In genomic region chr11:75337195-75337654, GRCh38 we compare ENCODE assay signal across 10 cellular contexts. TPM values are rescaled to one million over a fixed set of nuclear protein-coding genes. Genes with fewer than 3 reads are reported as not detected.
DNase-seq lines count a peak whose midpoint lies in the region; ATAC-seq and TF ChIP-seq lines count a peak whose summit lies in the region.
"Had no signal": no experiment of that assay in that cellular context is flagged by ENCODE, and none has a peak within 500 bp of the region (broad histone marks: within the 10 kb centered on the region; RNA-seq: fewer than 3 reads in every experiment).

No MANE protein-coding gene starts in this region.

- H3K27ac ChIP-seq in CD4-positive, alpha-beta memory T cell (ENCODE audit: low read depth, low read length) = no peak overlapping the region
- H3K27ac ChIP-seq in PC-9 = peak overlapping the region; percentile 68
- H3K27ac ChIP-seq in esophagus (ENCODE audit: low read depth in 2 of 2, low read length in 1 of 2) = peak overlapping the region; percentile 30 to 54

- peaks cover 4 to 7% of the 10 kb centered on the region in 2 donors for H3K36me3 Mint-ChIP-seq in CD4-positive, alpha-beta memory T cell
- H3K36me3 Mint-ChIP-seq in neural crest cell (ENCODE audit: low read depth) = no peaks in the 10 kb centered on the region
- H3K36me3 Mint-ChIP-seq in activated T-cell treated with anti-CD3 and anti-CD28 coated beads, Interleukin-2, amount 50 U/mL, for 4 hours (ENCODE audit: insufficient read depth) = peaks cover 3% of the 10 kb centered on the region

- peaks cover 0 to 2% (median 0%) of the 10 kb centered on the region in 8 donors for H3K9me3 Mint-ChIP-seq in CD4-positive, alpha-beta memory T cell
- H3K9me3 Mint-ChIP-seq in neural crest cell = no peaks in the 10 kb centered on the region
- H3K9me3 Mint-ChIP-seq in activated T-cell treated with anti-CD3 and anti-CD28 coated beads, Interleukin-2, amount 50 U/mL, for 4 hours = no peaks in the 10 kb centered on the region

- WGBS in esophagus, 2 donors = 31 to 42% methylated on average over 6 of the region's 6 CpGs

- peak overlapping the region in 5 of 8 donors; percentile 18 to 67 (median 38) for H3K4me3 Mint-ChIP-seq in CD4-positive, alpha-beta memory T cell
- H3K4me3 Mint-ChIP-seq in neural crest cell = no peak overlapping the region
- no peak overlapping the region for H3K4me3 Mint-ChIP-seq in activated T-cell treated with anti-CD3 and anti-CD28 coated beads, Interleukin-2, amount 50 U/mL, for 4 hours

- intact Hi-C loops in CD4-positive, alpha-beta memory T cell (cut with micrococcal nuclease) = no loop called here
- intact Hi-C loops in PC-9 (cut with micrococcal nuclease; ENCODE audit: unreplicated experiment) = no loop called here

- no peak for DNase-seq in CD4-positive, alpha-beta memory T cell
- peak in 1 of 2 experiments; percentile 82 for DNase-seq in PC-9
- DNase-seq in neural crest cell (ENCODE audit: low read depth, low spot score) = no peak
- DNase-seq in stimulated activated CD4-positive, alpha-beta T cell treated with anti-CD3 and anti-CD28 coated beads, Interleukin-2, amount 100 ng/mL, for 48 hours = no peak
- no peak for DNase-seq in NCI-H526 (lab: John Stamatoyannopoulos, UW)
- DNase-seq in NCI-H446 (lab: John Stamatoyannopoulos, UW) = no peak
- DNase-seq in activated T-cell treated with anti-CD3 and anti-CD28 coated beads, Interleukin-2, amount 50 U/mL, for 4 hours = no peak
- DNase-seq: activated CD4-positive, alpha-beta T cell treated with anti-CD3 and anti-CD28 coated beads for 1 hour; NCI-H1417 had no signal

- H3K4me1 Mint-ChIP-seq in CD4-positive, alpha-beta memory T cell = peaks cover 56 to 93% (median 76%) of the 10 kb centered on the region in 4 donors
- H3K4me1 Mint-ChIP-seq in neural crest cell = peaks cover 62% of the 10 kb centered on the region
- peaks cover 85% of the 10 kb centered on the region for H3K4me1 Mint-ChIP-seq in activated T-cell treated with anti-CD3 and anti-CD28 coated beads, Interleukin-2, amount 50 U/mL, for 4 hours (ENCODE audit: low read depth)

- no peak overlapping the region for H3K4me3 ChIP-seq in CD4-positive, alpha-beta memory T cell (ENCODE audit: low read length in 2 of 2)
- H3K4me3 ChIP-seq in PC-9 = no peak overlapping the region
- no peak overlapping the region for H3K4me3 ChIP-seq in esophagus (ENCODE audit: low read depth in 1 of 2, low read length in 2 of 2)

- H3K27me3 Mint-ChIP-seq in CD4-positive, alpha-beta memory T cell = no peaks in the 10 kb centered on the region
- no peaks in the 10 kb centered on the region for H3K27me3 Mint-ChIP-seq in neural crest cell (ENCODE audit: low read depth)
- no peaks in the 10 kb centered on the region for H3K27me3 Mint-ChIP-seq in activated T-cell treated with anti-CD3 and anti-CD28 coated beads, Interleukin-2, amount 50 U/mL, for 4 hours (ENCODE audit: low read depth)

- H3K4me2 ChIP-seq in PC-9 = peak overlapping the region; percentile 62

- CTCF ChIA-PET in CD4-positive, alpha-beta memory T cell (lab: Charles Lee; ENCODE audit: partially characterized antibody) = interaction anchor here (1.1 to 1.6 kb wide), 3 partner anchors 8 to 48 kb away, joined by 3 to 8 read pairs (median 3); no protein-coding TSS in a partner anchor
- CTCF ChIA-PET in PC-9 (lab: Charles Lee) = no interaction called here

- TF ChIP-seq CTCF in PC-9 (conservative IDR thresholded peaks at IDR 0.05) = no peak
- no peak for TF ChIP-seq CTCF in neural crest cell (conservative IDR thresholded peaks at IDR 0.05)

- peak overlapping the region in 5 of 7 donors; percentile 35 to 89 (median 68) for H3K27ac Mint-ChIP-seq in CD4-positive, alpha-beta memory T cell
- H3K27ac Mint-ChIP-seq in neural crest cell (ENCODE audit: unreplicated experiment) = peak overlapping the region; percentile 41

- peaks cover 57% of the 10 kb centered on the region for H3F3A ChIP-seq in PC-9 (ENCODE audit: insufficient read depth, low read depth)

- ATAC-seq in activated T-cell treated with anti-CD3 and anti-CD28 coated beads, Interleukin-2, amount 50 U/mL, for 4 hours = no peak

- H3K27me3 ChIP-seq in CD4-positive, alpha-beta memory T cell (ENCODE audit: insufficient read depth, low read length) = no peaks in the 10 kb centered on the region
- H3K27me3 ChIP-seq in PC-9 (ENCODE audit: insufficient read depth, low read depth) (no peaks in the 10 kb centered on the region), esophagus (ENCODE audit: control insufficient read depth in 1 of 2, insufficient read depth in 2 of 2, low read length in 2 of 2) (no peaks in the 10 kb centered on the region)

- H2AFZ ChIP-seq in PC-9 = no peak overlapping the region; the same call in 1 of the 2 replicates

- BruUV-seq in PC-9 (replicated peaks; lab: Mats Ljungman, UMichigan) = no TSS peak

- POLR2A ChIA-PET in CD4-positive, alpha-beta memory T cell (lab: Charles Lee; ENCODE audit: partially characterized antibody) = interaction anchor here (1.8 to 6.6 kb wide), 2 partner anchors 8 to 14 kb away, joined by 6 to 113 read pairs; partner anchors contain the start of gene ARRB1
- POLR2A ChIA-PET in PC-9 (lab: Charles Lee; ENCODE audit: unreplicated experiment) = no interaction called here

- H3K9me3 ChIP-seq in CD4-positive, alpha-beta memory T cell (ENCODE audit: control insufficient read depth in 1 of 2, low read length in 2 of 2) = no peaks in the 10 kb centered on the region
- no peaks in the 10 kb centered on the region for H3K9me3 ChIP-seq in PC-9 (ENCODE audit: insufficient read depth, low read depth)
- H3K9me3 ChIP-seq in esophagus (ENCODE audit: control insufficient read depth in 2 of 2, insufficient read depth in 1 of 2, low read depth in 1 of 2, low read length in 1 of 2) = no peaks in the 10 kb centered on the region

- H3K9me2 ChIP-seq in PC-9 (ENCODE audit: insufficient read depth) = no peaks in the 10 kb centered on the region

- peaks cover 52% of the 10 kb centered on the region for H3K79me2 ChIP-seq in PC-9 (ENCODE audit: low read depth)

- H4K20me1 ChIP-seq in PC-9 (ENCODE audit: insufficient read depth) = no peaks in the 10 kb centered on the region

- no peaks in the 10 kb centered on the region for H3K36me3 ChIP-seq in CD4-positive, alpha-beta memory T cell (ENCODE audit: insufficient read depth, low read length)
- H3K36me3 ChIP-seq in PC-9 (ENCODE audit: low read depth) (no peaks in the 10 kb centered on the region), esophagus (ENCODE audit: control insufficient read depth in 2 of 2, insufficient read depth in 2 of 2, low read length in 1 of 2) (no peaks in the 10 kb centered on the region)

- H3K4me1 ChIP-seq in CD4-positive, alpha-beta memory T cell (ENCODE audit: insufficient read depth, low read length) = peaks cover 73% of the 10 kb centered on the region
- H3K4me1 ChIP-seq in PC-9 (replicated peaks; ENCODE audit: insufficient read depth) (peaks cover 92% of the 10 kb centered on the region), esophagus (ENCODE audit: control insufficient read depth in 2 of 2, insufficient read depth in 2 of 2, low read length in 1 of 2) (peaks cover 17 to 50% of the 10 kb centered on the region in 2 donors)

RNA-seq across cellular contexts. Expression of gene ARRB1, which starts 14.2 kb away (rescaled TPM):
- 10 to 100 TPM; 45.0 to 47.5 TPM for total RNA-seq in CD4-positive, alpha-beta memory T cell
- polyA plus RNA-seq in CD4-positive, alpha-beta memory T cell = 1 to 10 TPM; 6.6 to 7.9 TPM
- 31.8 and 43.6 TPM in 2 replicates for total RNA-seq in PC-9 (2021)
- polyA plus RNA-seq in esophagus = 1 to 10 TPM; 4.9 to 5.0 TPM
- total RNA-seq in neural crest cell = 53.8 and 56.5 TPM in 2 replicates
- total RNA-seq in activated T-cell treated with anti-CD3 and anti-CD28 coated beads, Interleukin-2, amount 50 U/mL, for 4 hours = 10 to 100 TPM; 16.7 to 25.1 (median 18.8) TPM

Comparison
In these comparisons a context has a peak if more than half of its experiments do, and no peak if none do; other contexts are left out.
1. H3K4me3 Mint-ChIP-seq: peak in CD4-positive, alpha-beta memory T cell (5 of 8); none in neural crest cell (single experiment) and activated T-cell treated with anti-CD3 and anti-CD28 coated beads, Interleukin-2, amount 50 U/mL, for 4 hours (single experiment).